15 cellular contexts compared by ENCODE assay signal in genomic region chr5:83562817-83563557, GRCh38.
DNase-seq lines count a peak whose midpoint lies in the region; ATAC-seq and TF ChIP-seq lines count a peak whose summit lies in the region.
"Had no signal": no experiment of that assay in that cellular context is flagged by ENCODE, and none has a peak within 500 bp of the region (broad histone marks: within the 10 kb centered on the region; RNA-seq: fewer than 3 reads in every experiment).

No MANE protein-coding gene starts in this region.

- H3K27me3 ChIP-seq in GM23248 (replicated peaks; ENCODE audit: insufficient read depth) = no peaks in the 10 kb centered on the region
- no peaks in the 10 kb centered on the region for H3K27me3 ChIP-seq in left ventricle myocardium inferior (ENCODE audit: low read depth)
- H3K27me3 ChIP-seq in psoas muscle (ENCODE audit: insufficient read depth in 3 of 3, low read length in 2 of 3) = no peaks in the 10 kb centered on the region
- no peaks in the 10 kb centered on the region for H3K27me3 ChIP-seq in vagina

- ATAC-seq in psoas muscle = peak in 2 of 4 donors; percentile 7 to 65
- no peak for ATAC-seq in GM18870 (IDR thresholded peaks at IDR 0.05; ENCODE audit: unreplicated experiment)
- ATAC-seq: activated naive CD8-positive, alpha-beta T cell treated with anti-CD3 and anti-CD28 coated beads, Interleukin-2, amount 50 U/mL, for 24 hours had no signal

- H3K4me1 ChIP-seq in GM23248 (ENCODE audit: insufficient read depth) (peaks cover 31% of the 10 kb centered on the region), left ventricle myocardium inferior (peaks cover 10% of the 10 kb centered on the region), psoas muscle (no peaks in the 10 kb centered on the region), vagina (peaks cover 18% of the 10 kb centered on the region)

- H3K36me3 ChIP-seq in GM23248 (ENCODE audit: low read depth) (peaks cover 26% of the 10 kb centered on the region), left ventricle myocardium inferior (no peaks in the 10 kb centered on the region), psoas muscle (ENCODE audit: insufficient read depth in 1 of 2, low read depth in 1 of 2) (no peaks in the 10 kb centered on the region), vagina (no peaks in the 10 kb centered on the region)

- no peaks in the 10 kb centered on the region for H4K20me1 ChIP-seq in GM23248 (ENCODE audit: insufficient read depth)

- intact Hi-C loops in left ventricle myocardium inferior (cut with micrococcal nuclease) = loop anchor here (10.0 kb wide), 1 partner anchor 1208 kb away; no protein-coding TSS in a partner anchor
- intact Hi-C loops in psoas muscle (cut with DNase I) = loop anchor here (5.0 to 10.0 kb wide), 2 partner anchors 918 to 1211 kb away; no protein-coding TSS in a partner anchor
- intact Hi-C loops in vagina (cut with DNase I) = no loop called here

- H3K79me2 ChIP-seq in GM23248 (ENCODE audit: insufficient read depth) = no peaks in the 10 kb centered on the region

- in situ Hi-C loops in GM23248 (cut with MboI) = loop anchor here (10.0 kb wide), 1 partner anchor 918 kb away; no protein-coding TSS in a partner anchor

- H2AFZ ChIP-seq in GM23248 = no peak overlapping the region

- 65 to 75% methylated on average over 5 of the region's 5 CpGs for WGBS in GM23248 (ENCODE audit: low coverage in 1 of 2, low lambda C conversion rate in 2 of 2, missing lambda C conversion rate in 2 of 2), 2 experiments
- 41 to 59% (median 41%) methylated on average over 5 of the region's 5 CpGs for WGBS in psoas muscle, 3 donors

- no peaks in the 10 kb centered on the region for H3K9me2 ChIP-seq in GM23248 (ENCODE audit: insufficient read depth)

- H3F3A ChIP-seq in GM23248 (ENCODE audit: insufficient read depth) = peaks cover 47% of the 10 kb centered on the region

- DNase-seq in GM23248 (peak; percentile 51), astrocyte of the hippocampus (ENCODE audit: low read depth, low spot score) (peak; percentile 54), left ventricle myocardium inferior (no peak), psoas muscle (no peak), vagina (ENCODE audit: extremely low spot score in 2 of 2) (no peak), DMS114 treated with DMSO at 0.1 percent for 48 hours (lab: John Stamatoyannopoulos, UW; ENCODE audit: unreplicated experiment) (no peak), MV-4-11 (lab: John Stamatoyannopoulos, UW) (no peak)
- DNase-seq: activated CD8-positive, alpha-beta memory T cell treated with anti-CD3 and anti-CD28 coated beads for 24 hours; activated naive CD8-positive, alpha-beta T cell treated with anti-CD3 and anti-CD28 coated beads, Interleukin-2, amount 50 U/mL, for 24 hours; CD4-positive, alpha-beta memory T cell; NCI-H1092; stimulated activated CD4-positive, alpha-beta T cell treated with anti-CD3 and anti-CD28 coated beads, Interleukin-12 subunit alpha, Interleukin-12 subunit beta, amount 100 ng/mL, for 4 hours had no signal

- H3K9me3 ChIP-seq in GM23248 (ENCODE audit: low read depth) (no peaks in the 10 kb centered on the region), left ventricle myocardium inferior (replicated peaks) (no peaks in the 10 kb centered on the region), psoas muscle (no peaks in the 10 kb centered on the region), vagina (no peaks in the 10 kb centered on the region)

- no peak overlapping the region for H3K4me2 ChIP-seq in GM23248 (ENCODE audit: unreplicated experiment)

- TF ChIP-seq CTCF in left ventricle myocardium inferior (IDR thresholded peaks at IDR 0.05; ENCODE audit: borderline replicate concordance) (no peak), psoas muscle (IDR thresholded peaks at IDR 0.05) (no peak), vagina (IDR thresholded peaks at IDR 0.05) (no peak)

- no peak overlapping the region for H3K4me3 ChIP-seq in GM23248
- no peak overlapping the region for H3K4me3 ChIP-seq in left ventricle myocardium inferior
- no peak overlapping the region for H3K4me3 ChIP-seq in psoas muscle
- H3K4me3 ChIP-seq in vagina = no peak overlapping the region
- H3K4me3 ChIP-seq: lung had no signal

- H3K27ac ChIP-seq in GM23248 = peak overlapping the region; percentile 43
- peak overlapping the region; percentile 71 for H3K27ac ChIP-seq in left ventricle myocardium inferior (replicated peaks)
- peak overlapping the region; percentile 8 for H3K27ac ChIP-seq in psoas muscle
- no peak overlapping the region for H3K27ac ChIP-seq in vagina
- H3K27ac ChIP-seq: HL-60 had no signal

- no peak for TF ChIP-seq POLR2A in vagina (IDR thresholded peaks at IDR 0.05)

- H3K9ac ChIP-seq in GM23248 = 0 out of 2 replicates have a peak overlapping the region, but pooled peaks have one; percentile 9

Comparison
In these comparisons a context has a peak if more than half of its experiments do, and no peak if none do; other contexts are left out.
1. DNase-seq: peak in GM23248 (single experiment) and astrocyte of the hippocampus (single experiment); none in left ventricle myocardium inferior (single experiment), psoas muscle (0 of 2), vagina (0 of 2), DMS114 treated with DMSO at 0.1 percent for 48 hours (single experiment) and MV-4-11 (single experiment).